In the genomic region with DNA sequence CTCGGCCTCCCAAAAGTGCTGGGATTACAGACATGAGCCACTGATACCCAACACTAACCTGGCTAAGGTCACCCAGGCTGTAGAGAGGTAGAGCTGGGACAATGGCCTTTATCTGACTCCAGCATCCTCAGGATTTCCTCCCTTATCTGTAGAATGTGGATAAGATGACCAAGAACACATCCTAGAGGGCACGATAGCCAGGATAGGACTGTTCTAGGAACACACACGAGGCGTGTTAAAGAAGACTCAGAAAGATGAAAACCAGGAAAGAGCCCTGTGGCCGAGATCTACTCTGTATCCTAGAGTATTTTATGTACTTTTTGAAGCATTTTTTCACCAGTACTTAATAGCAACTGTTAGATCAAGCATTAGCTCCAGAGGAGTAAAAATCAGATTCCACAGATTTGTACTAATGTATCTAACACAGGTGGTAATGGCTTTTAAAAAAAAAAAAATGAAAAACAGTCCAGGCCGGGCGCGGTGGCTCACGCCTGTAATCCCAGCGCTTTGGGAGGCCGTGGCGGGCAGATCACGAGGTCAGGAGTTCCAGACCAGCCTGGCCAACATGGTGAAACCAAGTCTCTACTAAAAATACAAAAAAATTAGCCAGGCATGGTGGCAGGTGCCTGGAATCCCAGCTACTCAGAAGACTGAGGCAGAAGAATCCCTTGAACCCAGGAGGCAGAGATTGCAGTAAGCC, we compare ENCODE assay signal across 17 cellular contexts. TPM values are rescaled to one million over a fixed set of nuclear protein-coding genes. Genes with fewer than 3 reads are reported as not detected.
DNase-seq lines count a peak whose midpoint lies in the region; ATAC-seq and TF ChIP-seq lines count a peak whose summit lies in the region.
"Had no signal": no experiment of that assay in that cellular context is flagged by ENCODE, and none has a peak within 500 bp of the region (broad histone marks: within the 10 kb centered on the region; RNA-seq: fewer than 3 reads in every experiment).

No MANE protein-coding gene starts in this region.

- no peak for ATAC-seq in left ventricle myocardium superior
- peak; percentile 3 for ATAC-seq in left colon
- no peak for ATAC-seq in HG03025 (IDR thresholded peaks at IDR 0.05; ENCODE audit: low FRiP score, unreplicated experiment)
- ATAC-seq: activated CD4-positive, alpha-beta T cell treated with anti-CD3 and anti-CD28 coated beads for 36 hours had no signal

- intact Hi-C loops in left ventricle myocardium inferior (cut with micrococcal nuclease): no loop called here
- intact Hi-C loops in left ventricle myocardium superior (cut with micrococcal nuclease): no loop called here
- intact Hi-C loops in left colon (cut with DNase I, micrococcal nuclease): loop anchor here in 1 of 2 donors (10.0 kb wide), 1 partner anchor 125 kb away; no protein-coding TSS in a partner anchor

- no peak for DNase-seq in left ventricle myocardium inferior
- DNase-seq in left ventricle myocardium superior: no peak
- no peak for DNase-seq in WERI-Rb-1
- no peak for DNase-seq in left colon
- no peak for DNase-seq in dedifferentiated amniotic fluid mesenchymal stem cell (ENCODE audit: extremely low spot score)
- no peak for DNase-seq in stimulated activated naive CD4-positive, alpha-beta T cell (lab: John Stamatoyannopoulos, UW)
- DNase-seq in DMS153 treated with DMSO at 0.1 percent for 48 hours (lab: John Stamatoyannopoulos, UW; ENCODE audit: unreplicated experiment): no peak
- DNase-seq: activated CD4-positive, alpha-beta T cell treated with anti-CD3 and anti-CD28 coated beads for 36 hours; activated naive CD4-positive, alpha-beta T cell treated with anti-CD3 and anti-CD28 coated beads, Interleukin-2, amount 50 U/mL, for 16 hours; GF-D8; islet precursor cell; NCI-H1694 treated with DMSO at 0.1 percent for 48 hours; NCI-H446; retina; T-helper 2 cell had no signal

- TF ChIP-seq CTCF in left ventricle myocardium inferior (IDR thresholded peaks at IDR 0.05; ENCODE audit: borderline replicate concordance) (no peak), WERI-Rb-1 (IDR thresholded peaks at IDR 0.05; ENCODE audit: low read depth, low read length) (no peak)

- H3K27me3 ChIP-seq in left ventricle myocardium inferior (ENCODE audit: low read depth) (no peaks in the 10 kb centered on the region), WERI-Rb-1 (ENCODE audit: insufficient read depth, low read depth, severe bottlenecking) (no peaks in the 10 kb centered on the region)
- H3K27me3 ChIP-seq: vagina had no signal

- H3K27ac ChIP-seq in left ventricle myocardium inferior (replicated peaks) (peak overlapping the region; percentile 4), WERI-Rb-1 (peak overlapping the region; percentile 19; the same call in 1 of the 2 replicates)
- H3K27ac ChIP-seq: vagina had no signal

- H3K36me3 ChIP-seq in left ventricle myocardium inferior: peaks cover 50% of the 10 kb centered on the region
- H3K36me3 ChIP-seq in WERI-Rb-1: peaks cover 80% of the 10 kb centered on the region

- no peaks in the 10 kb centered on the region for H3K9me3 ChIP-seq in left ventricle myocardium inferior (replicated peaks)
- no peaks in the 10 kb centered on the region for H3K9me3 ChIP-seq in WERI-Rb-1 (ENCODE audit: severe bottlenecking)
- H3K9me3 ChIP-seq: vagina had no signal

- H3K4me3 ChIP-seq in left ventricle myocardium inferior: no peak overlapping the region
- H3K4me3 ChIP-seq in WERI-Rb-1 (ENCODE audit: low read depth, low read length): no peak overlapping the region
- H3K4me3 ChIP-seq: vagina had no signal

- peaks cover 13% of the 10 kb centered on the region for H3K4me1 ChIP-seq in left ventricle myocardium inferior
- H3K4me1 ChIP-seq: vagina had no signal

RNA-seq across cellular contexts. Expression of gene PPP1R10, which starts 17.3 kb away (rescaled TPM):
- total RNA-seq in left ventricle myocardium inferior: 31.5 TPM
- total RNA-seq in left ventricle myocardium superior: 32.7 TPM
- 10 to 100 TPM; 73.6 to 74.8 TPM for total RNA-seq in left colon

RNA-seq across cellular contexts. Expression of gene MRPS18B, which starts 17.9 kb away (rescaled TPM):
- total RNA-seq in left ventricle myocardium inferior (119 TPM), left ventricle myocardium superior (129 TPM), left colon (10 to 100 TPM; 55.7 to 60.6 TPM)

RNA-seq across cellular contexts. Expression of gene ATAT1, which starts 26.9 kb away (rescaled TPM):
- total RNA-seq in left ventricle myocardium inferior (2.7 TPM), left ventricle myocardium superior (1.7 TPM), left colon (10 to 100 TPM; 11.3 to 13.1 TPM)

RNA-seq across cellular contexts. Expression of gene ABCF1, which starts 28.5 kb away (rescaled TPM):
- 38.8 TPM for total RNA-seq in left ventricle myocardium inferior
- 37.8 TPM for total RNA-seq in left ventricle myocardium superior
- total RNA-seq in left colon: 10 to 100 TPM; 41.7 to 52.0 TPM

RNA-seq across cellular contexts. Expression of gene PRR3, which starts 42.7 kb away (rescaled TPM):
- total RNA-seq in left ventricle myocardium inferior (2.0 TPM), left ventricle myocardium superior (2.9 TPM), left colon (1 to 10 TPM; 4.2 to 4.7 TPM)
